In genomic region chr14:20499108-20499507, GRCh38 we compare ENCODE assay signal across 1 cellular context.
TF ChIP-seq lines count a peak whose summit lies in the region.

No MANE protein-coding gene starts in this region.

TF ChIP-seq in H1, 55 proteins besides CTCF, POLR2A, EP300 and RAD21:
- TF ChIP-seq CHD2 (IDR thresholded peaks at IDR 0.05; ENCODE audit: low read length) (no peak), RXRA (IDR thresholded peaks at IDR 0.05; ENCODE audit: insufficient read depth, low read depth, low read length) (no peak), POLR2AphosphoS5 (IDR thresholded peaks at IDR 0.05; ENCODE audit: low read depth, low read length) (no peak), CBX8 (IDR thresholded peaks at IDR 0.05; ENCODE audit: borderline replicate concordance, low read depth, low read length) (no peak), NANOG (IDR thresholded peaks at IDR 0.05; ENCODE audit: insufficient read depth, low read depth, low read length, poor library complexity, severe bottlenecking) (no peak), USF2 (IDR thresholded peaks at IDR 0.05; ENCODE audit: low read length) (no peak), JUN (IDR thresholded peaks at IDR 0.05; ENCODE audit: low read depth, low read length) (no peak), BACH1 (IDR thresholded peaks at IDR 0.05; ENCODE audit: low read length) (no peak), YY1 (IDR thresholded peaks at IDR 0.05; ENCODE audit: low read depth, low read length) (no peak), TAF1 (IDR thresholded peaks at IDR 0.05; ENCODE audit: low read depth, low read length) (no peak), SRF (IDR thresholded peaks at IDR 0.05; ENCODE audit: low read depth, low read length) (no peak), ASH2L (IDR thresholded peaks at IDR 0.05; ENCODE audit: low read length) (no peak), SP2 (IDR thresholded peaks at IDR 0.05; ENCODE audit: low read length) (no peak), EGR1 (IDR thresholded peaks at IDR 0.05; ENCODE audit: borderline replicate concordance, low read depth, low read length) (no peak), SP1 (IDR thresholded peaks at IDR 0.05; ENCODE audit: low read depth, low read length) (no peak), CHD1 (IDR thresholded peaks at IDR 0.05; ENCODE audit: low read depth, low read length) (no peak), E2F6 (IDR thresholded peaks at IDR 0.05) (no peak), ZNF274 (IDR thresholded peaks at IDR 0.05; ENCODE audit: borderline replicate concordance, extremely low read depth, low read length) (no peak), RNF2 (IDR thresholded peaks at IDR 0.05; ENCODE audit: borderline replicate concordance, low read depth, low read length, missing control alignments, poor library complexity, severe bottlenecking) (no peak), BCL11A (IDR thresholded peaks at IDR 0.05; ENCODE audit: low read depth in 2 of 2, low read length in 2 of 2) (no peak)
